Comparison of ENCODE assay signal across 8 cellular contexts in genomic region chr4:27000820-27001219, GRCh38.
DNase-seq lines count a peak whose midpoint lies in the region; ATAC-seq, FAIRE-seq and TF ChIP-seq lines count a peak whose summit lies in the region.

No MANE protein-coding gene starts in this region.

- no peak overlapping the region for H3K27ac ChIP-seq in CD4-positive, alpha-beta memory T cell (ENCODE audit: low read depth, low read length)
- H3K27ac ChIP-seq in ascending aorta (no peak overlapping the region), caudate nucleus (ENCODE audit: low read depth, low read length) (no peak overlapping the region), SJCRH30 (no peak overlapping the region)

- POLR2A ChIA-PET in CD4-positive, alpha-beta memory T cell (lab: Charles Lee; ENCODE audit: partially characterized antibody), result interaction anchor here (0.8 to 1.4 kb wide), 2 partner anchors 9 to 417 kb away, joined by 3 to 4 read pairs; partner anchors contain the start of gene TBC1D19

- no peak for FAIRE-seq in urothelium cell line (lab: Jason Lieb, UNC)

- H3K27me3 Mint-ChIP-seq in CD4-positive, alpha-beta memory T cell, result no peaks in the 10 kb centered on the region
- no peaks in the 10 kb centered on the region for H3K27me3 Mint-ChIP-seq in central memory CD8-positive, alpha-beta T cell

- H3K4me3 ChIP-seq in CD4-positive, alpha-beta memory T cell (ENCODE audit: low read length in 2 of 2), result no peak overlapping the region
- H3K4me3 ChIP-seq in ascending aorta, result no peak overlapping the region
- no peak overlapping the region for H3K4me3 ChIP-seq in SJCRH30

- H3K9me3 ChIP-seq in CD4-positive, alpha-beta memory T cell (ENCODE audit: control insufficient read depth in 1 of 2, low read length in 2 of 2), result no peaks in the 10 kb centered on the region
- H3K9me3 ChIP-seq in ascending aorta (no peaks in the 10 kb centered on the region), SJCRH30 (replicated peaks) (no peaks in the 10 kb centered on the region)

- peak in 4 of 5 donors; percentile 20 to 28 (median 23) for DNase-seq in CD4-positive, alpha-beta memory T cell
- DNase-seq in central memory CD8-positive, alpha-beta T cell (ENCODE audit: low spot score in 2 of 2), result no peak
- DNase-seq in urothelium cell line (ENCODE audit: low spot score) (no peak), ascending aorta (ENCODE audit: low spot score in 2 of 2) (no peak), caudate nucleus (lab: John Stamatoyannopoulos, UW) (no peak), SJCRH30 (no peak)

- peaks cover 33 to 43% (median 39%) of the 10 kb centered on the region in 4 donors for H3K4me1 Mint-ChIP-seq in CD4-positive, alpha-beta memory T cell
- H3K4me1 Mint-ChIP-seq in central memory CD8-positive, alpha-beta T cell, result peaks cover 19% of the 10 kb centered on the region

- peaks cover 4% of the 10 kb centered on the region for H3K36me3 ChIP-seq in CD4-positive, alpha-beta memory T cell (ENCODE audit: insufficient read depth, low read length)
- peaks cover 0 to 2% of the 10 kb centered on the region in 2 donors for H3K36me3 ChIP-seq in ascending aorta
- H3K36me3 ChIP-seq in SJCRH30, result peaks cover 6% of the 10 kb centered on the region

- CTCF ChIA-PET in CD4-positive, alpha-beta memory T cell (lab: Charles Lee; ENCODE audit: partially characterized antibody), result interaction anchor here (1.1 to 2.3 kb wide), 4 partner anchors 10 to 212 kb away, joined by 3 to 8 read pairs (median 4); no protein-coding TSS in a partner anchor

- TF ChIP-seq CTCF in ascending aorta (IDR thresholded peaks at IDR 0.05), result no peak

- no peaks in the 10 kb centered on the region for H3K9me3 Mint-ChIP-seq in CD4-positive, alpha-beta memory T cell
- H3K9me3 Mint-ChIP-seq in central memory CD8-positive, alpha-beta T cell, result no peaks in the 10 kb centered on the region

- ATAC-seq in GM19043 (IDR thresholded peaks at IDR 0.05; ENCODE audit: low read depth, unreplicated experiment) (peak; percentile 79), HG03432 (IDR thresholded peaks at IDR 0.05; ENCODE audit: unreplicated experiment) (peak; percentile 88)
- ATAC-seq in central memory CD8-positive, alpha-beta T cell (replicated peaks; ENCODE audit: extremely low read depth, poor library complexity, severe bottlenecking), result peak; percentile 77

- intact Hi-C loops in CD4-positive, alpha-beta memory T cell (cut with micrococcal nuclease), result loop anchor here (5.0 to 10.0 kb wide), 2 partner anchors 259 to 336 kb away; no protein-coding TSS in a partner anchor
- intact Hi-C loops in ascending aorta (cut with DNase I), result loop anchor here (10.0 kb wide), 1 partner anchor 676 kb away; the partner anchor contains the start of gene RBPJ

- no peaks in the 10 kb centered on the region for H3K27me3 ChIP-seq in CD4-positive, alpha-beta memory T cell (ENCODE audit: insufficient read depth, low read length)
- no peaks in the 10 kb centered on the region for H3K27me3 ChIP-seq in ascending aorta
- no peaks in the 10 kb centered on the region for H3K27me3 ChIP-seq in SJCRH30

- H3K36me3 Mint-ChIP-seq in CD4-positive, alpha-beta memory T cell, result peaks cover 2 to 22% of the 10 kb centered on the region in 2 donors
- H3K36me3 Mint-ChIP-seq in central memory CD8-positive, alpha-beta T cell (ENCODE audit: insufficient read depth), result peaks cover 9% of the 10 kb centered on the region

- peak overlapping the region in 5 of 7 donors; percentile 13 to 73 (median 64) for H3K27ac Mint-ChIP-seq in CD4-positive, alpha-beta memory T cell
- H3K27ac Mint-ChIP-seq in central memory CD8-positive, alpha-beta T cell (ENCODE audit: low read depth), result no peak overlapping the region

- peaks cover 26% of the 10 kb centered on the region for H3K4me1 ChIP-seq in CD4-positive, alpha-beta memory T cell (ENCODE audit: insufficient read depth, low read length)
- H3K4me1 ChIP-seq in ascending aorta, result peaks cover 0 to 2% of the 10 kb centered on the region in 2 donors
- peaks cover 7% of the 10 kb centered on the region for H3K4me1 ChIP-seq in SJCRH30

- H3K4me3 Mint-ChIP-seq in CD4-positive, alpha-beta memory T cell, result no peak overlapping the region
- no peak overlapping the region for H3K4me3 Mint-ChIP-seq in central memory CD8-positive, alpha-beta T cell

Comparison
In these comparisons a context has a peak if more than half of its experiments do, and no peak if none do; other contexts are left out.
1. DNase-seq: peak in CD4-positive, alpha-beta memory T cell (4 of 5); none in central memory CD8-positive, alpha-beta T cell (0 of 2), urothelium cell line (single experiment), ascending aorta (0 of 2), caudate nucleus (0 of 61) and SJCRH30 (0 of 2).
2. Peak in every context shown above with its lines, with median percentiles within 50 percentile points of each other: ATAC-seq.